ENCODE assay signal across 8 cellular contexts in genomic region chr3:66428733-66429132, GRCh38.
A peak's percentile ranks its signal among the peaks of the same experiment; 100 is the strongest.
DNase-seq lines count a peak whose midpoint lies in the region; ATAC-seq and TF ChIP-seq lines count a peak whose summit lies in the region.

No MANE protein-coding gene starts in this region.

- no peaks in the 10 kb centered on the region for H3K4me1 Mint-ChIP-seq in activated CD8-positive, alpha-beta memory T cell treated with anti-CD3 and anti-CD28 coated beads, Interleukin-2, amount 10 ng/mL, durations not matched to agents 7 days and 5 days

- no peaks in the 10 kb centered on the region for H3K79me2 ChIP-seq in PC-9 (ENCODE audit: low read depth)

- TF ChIP-seq POLR2A in esophagus squamous epithelium (IDR thresholded peaks at IDR 0.05) = no peak

- CTCF ChIA-PET in PC-9 (lab: Charles Lee) = no interaction called here
- CTCF ChIA-PET in activated CD8-positive, alpha-beta memory T cell treated with anti-CD3 and anti-CD28 coated beads, Interleukin-2, amount 10 ng/mL, durations not matched to agents 7 days and 5 days (lab: Charles Lee) = no interaction called here

- H3K27me3 ChIP-seq in PC-9 (ENCODE audit: insufficient read depth, low read depth) (peaks cover 4% of the 10 kb centered on the region; the same call in 1 of the 2 replicates), esophagus squamous epithelium (no peaks in the 10 kb centered on the region)

- H3K27me3 Mint-ChIP-seq in activated CD8-positive, alpha-beta memory T cell treated with anti-CD3 and anti-CD28 coated beads, Interleukin-2, amount 10 ng/mL, durations not matched to agents 7 days and 5 days = no peaks in the 10 kb centered on the region

- H3K27ac ChIP-seq in PC-9 (no peak overlapping the region), esophagus squamous epithelium (peak overlapping the region; percentile 43 to 76 (median 66))

- no peak for ATAC-seq in stimulated activated naive CD8-positive, alpha-beta T cell treated with anti-CD3 and anti-CD28 coated beads, Interleukin-15, Interleukin-2, amounts not matched to agents 100 U/mL and 50 U/mL, for 24 hours
- ATAC-seq in GM18873 (IDR thresholded peaks at IDR 0.05; ENCODE audit: low FRiP score, unreplicated experiment) (no peak), HG03520 (IDR thresholded peaks at IDR 0.05; ENCODE audit: unreplicated experiment) (no peak)
- no peak for ATAC-seq in activated CD8-positive, alpha-beta memory T cell treated with anti-CD3 and anti-CD28 coated beads, Interleukin-2, amount 10 ng/mL, durations not matched to agents 7 days and 5 days

- no peak overlapping the region for H3K27ac Mint-ChIP-seq in activated CD8-positive, alpha-beta memory T cell treated with anti-CD3 and anti-CD28 coated beads, Interleukin-2, amount 10 ng/mL, durations not matched to agents 7 days and 5 days

- H3K4me3 Mint-ChIP-seq in activated CD8-positive, alpha-beta memory T cell treated with anti-CD3 and anti-CD28 coated beads, Interleukin-2, amount 10 ng/mL, durations not matched to agents 7 days and 5 days = no peak overlapping the region

- H3K36me3 Mint-ChIP-seq in activated CD8-positive, alpha-beta memory T cell treated with anti-CD3 and anti-CD28 coated beads, Interleukin-2, amount 10 ng/mL, durations not matched to agents 7 days and 5 days = peaks cover 16% of the 10 kb centered on the region

- H3K4me1 ChIP-seq in PC-9 (replicated peaks; ENCODE audit: insufficient read depth) (no peaks in the 10 kb centered on the region; the same call in 1 of the 2 replicates), esophagus squamous epithelium (peaks cover 7 to 86% (median 31%) of the 10 kb centered on the region in 3 donors)

- H3K4me3 ChIP-seq in PC-9 (no peak overlapping the region), esophagus squamous epithelium (peak overlapping the region in 1 of 4 donors; percentile 21)

- WGBS in esophagus squamous epithelium, 2 donors = 24 to 26% methylated on average over 5 of the region's 5 CpGs

- H3K9me3 ChIP-seq in PC-9 (ENCODE audit: insufficient read depth, low read depth) (no peaks in the 10 kb centered on the region), esophagus squamous epithelium (no peaks in the 10 kb centered on the region)

- H3K9me2 ChIP-seq in PC-9 (ENCODE audit: insufficient read depth) = no peaks in the 10 kb centered on the region

- POLR2A ChIA-PET in PC-9 (lab: Charles Lee; ENCODE audit: unreplicated experiment) = no interaction called here

- no TSS peak for BruUV-seq in PC-9 (replicated peaks; lab: Mats Ljungman, UMichigan)

- intact Hi-C loops in PC-9 (cut with micrococcal nuclease; ENCODE audit: unreplicated experiment) = no loop called here
- intact Hi-C loops in esophagus squamous epithelium (cut with DNase I) = no loop called here

- H4K20me1 ChIP-seq in PC-9 (ENCODE audit: insufficient read depth) = no peaks in the 10 kb centered on the region

- no peak overlapping the region for H2AFZ ChIP-seq in PC-9

- peak overlapping the region; percentile 23 for H3K4me2 ChIP-seq in PC-9

- no peaks in the 10 kb centered on the region for H3K36me3 ChIP-seq in PC-9 (ENCODE audit: low read depth)
- peaks cover 0 to 8% (median 0%) of the 10 kb centered on the region in 3 donors for H3K36me3 ChIP-seq in esophagus squamous epithelium

- peak; percentile 85 for DNase-seq in H4 (ENCODE audit: low spot score)
- DNase-seq in PC-9 = peak in 1 of 2 experiments; percentile 60
- DNase-seq in esophagus squamous epithelium (lab: John Stamatoyannopoulos, UW) = no peak
- DNase-seq in occipital lobe (lab: John Stamatoyannopoulos, UW) = peak; percentile 66
- no peak for DNase-seq in stimulated activated naive CD8-positive, alpha-beta T cell treated with anti-CD3 and anti-CD28 coated beads, Interleukin-15, Interleukin-2, amounts not matched to agents 100 U/mL and 50 U/mL, for 24 hours
- no peak for DNase-seq in activated CD8-positive, alpha-beta memory T cell treated with anti-CD3 and anti-CD28 coated beads, Interleukin-2, amount 10 ng/mL, durations not matched to agents 7 days and 5 days

- no peaks in the 10 kb centered on the region for H3F3A ChIP-seq in PC-9 (ENCODE audit: insufficient read depth, low read depth)

- H3K9me3 Mint-ChIP-seq in activated CD8-positive, alpha-beta memory T cell treated with anti-CD3 and anti-CD28 coated beads, Interleukin-2, amount 10 ng/mL, durations not matched to agents 7 days and 5 days (ENCODE audit: low read depth) = peaks cover 2% of the 10 kb centered on the region

- no peak for TF ChIP-seq CTCF in PC-9 (conservative IDR thresholded peaks at IDR 0.05)
- TF ChIP-seq CTCF in esophagus squamous epithelium (IDR thresholded peaks at IDR 0.05) = no peak

Comparison
In these comparisons a context has a peak if more than half of its experiments do, and no peak if none do; other contexts are left out.
1. DNase-seq: peak in H4 (single experiment) and occipital lobe (single experiment); none in esophagus squamous epithelium (single experiment), stimulated activated naive CD8-positive, alpha-beta T cell treated with anti-CD3 and anti-CD28 coated beads, Interleukin-15, Interleukin-2, amounts not matched to agents 100 U/mL and 50 U/mL, for 24 hours (single experiment) and activated CD8-positive, alpha-beta memory T cell treated with anti-CD3 and anti-CD28 coated beads, Interleukin-2, amount 10 ng/mL, durations not matched to agents 7 days and 5 days (single experiment).